ENCODE assay signal across 13 cellular contexts in genomic region chr1:212864201-212864600, GRCh38.
"Had no signal": no experiment of that assay in that cellular context is flagged by ENCODE, and none has a peak within 500 bp of the region (broad histone marks: within the 10 kb centered on the region; RNA-seq: fewer than 3 reads in every experiment).

No MANE protein-coding gene starts in this region.

- ATAC-seq: right cardiac atrium had no signal

- H3K27me3 ChIP-seq: hepatocyte had no signal

- H3K4me3 ChIP-seq: hepatocyte had no signal

- H3K9me3 Mint-ChIP-seq: activated B cell treated with CpG ODN at 0.5 μM for 24 hours; activated CD4-positive, alpha-beta T cell treated with anti-CD3 and anti-CD28 coated beads, Interleukin-2, amount 10 ng/mL, durations not matched to agents 24 days and 14 days; activated naive CD4-positive, alpha-beta T cell treated with anti-CD3 and anti-CD28 coated beads, Interleukin-2, amount 10 ng/mL, durations not matched to agents 7 days and 5 days; activated T-helper 2 cell treated with anti-CD3 and anti-CD28 coated beads, Interferon-gamma antibody, Interleukin-2, Interleukin-4, amounts not matched to agents 10 μg/mL and 5 μg/mL and 100 μg/mL, durations not matched to agents 14 hours and 24 hours and 36 hours; central memory CD8-positive, alpha-beta T cell; mesothelial cell of epicardium; T-helper 1 cell treated with Interleukin-12 subunit alpha and Interleukin-12 subunit beta and Interleukin-4 antibody, amounts not matched to agents 30 μg/mL and 1 μg/mL, for 36 hours had no signal

- H3K4me3 Mint-ChIP-seq: activated B cell treated with CpG ODN at 0.5 μM for 24 hours; activated CD4-positive, alpha-beta T cell treated with anti-CD3 and anti-CD28 coated beads, Interleukin-2, amount 10 ng/mL, durations not matched to agents 24 days and 14 days; activated naive CD4-positive, alpha-beta T cell treated with anti-CD3 and anti-CD28 coated beads, Interleukin-2, amount 10 ng/mL, durations not matched to agents 7 days and 5 days; central memory CD8-positive, alpha-beta T cell; mesothelial cell of epicardium; T-helper 1 cell treated with Interleukin-12 subunit alpha and Interleukin-12 subunit beta and Interleukin-4 antibody, amounts not matched to agents 30 μg/mL and 1 μg/mL, for 36 hours had no signal

- H2AFZ ChIP-seq: hepatocyte had no signal

- DNase-seq: activated B cell treated with CpG ODN at 0.5 μM for 24 hours; activated CD4-positive, alpha-beta T cell treated with anti-CD3 and anti-CD28 coated beads, Interleukin-2, amount 10 ng/mL, durations not matched to agents 24 days and 14 days; activated naive CD4-positive, alpha-beta T cell treated with anti-CD3 and anti-CD28 coated beads, Interleukin-2, amount 10 ng/mL, durations not matched to agents 7 days and 5 days; erythroblast; right cardiac atrium; small intestine; trophoblast cell had no signal

- H3K27ac Mint-ChIP-seq: activated B cell treated with CpG ODN at 0.5 μM for 24 hours; activated CD4-positive, alpha-beta T cell treated with anti-CD3 and anti-CD28 coated beads, Interleukin-2, amount 10 ng/mL, durations not matched to agents 24 days and 14 days; activated naive CD4-positive, alpha-beta T cell treated with anti-CD3 and anti-CD28 coated beads, Interleukin-2, amount 10 ng/mL, durations not matched to agents 7 days and 5 days; activated T-helper 2 cell treated with anti-CD3 and anti-CD28 coated beads, Interferon-gamma antibody, Interleukin-2, Interleukin-4, amounts not matched to agents 10 μg/mL and 5 μg/mL and 100 μg/mL, durations not matched to agents 14 hours and 24 hours and 36 hours; mesothelial cell of epicardium; progenitor cell of endocrine pancreas; T-helper 1 cell treated with Interleukin-12 subunit alpha and Interleukin-12 subunit beta and Interleukin-4 antibody, amounts not matched to agents 30 μg/mL and 1 μg/mL, for 36 hours had no signal
